ENCODE assay signal across 31 cellular contexts in the genomic region with DNA sequence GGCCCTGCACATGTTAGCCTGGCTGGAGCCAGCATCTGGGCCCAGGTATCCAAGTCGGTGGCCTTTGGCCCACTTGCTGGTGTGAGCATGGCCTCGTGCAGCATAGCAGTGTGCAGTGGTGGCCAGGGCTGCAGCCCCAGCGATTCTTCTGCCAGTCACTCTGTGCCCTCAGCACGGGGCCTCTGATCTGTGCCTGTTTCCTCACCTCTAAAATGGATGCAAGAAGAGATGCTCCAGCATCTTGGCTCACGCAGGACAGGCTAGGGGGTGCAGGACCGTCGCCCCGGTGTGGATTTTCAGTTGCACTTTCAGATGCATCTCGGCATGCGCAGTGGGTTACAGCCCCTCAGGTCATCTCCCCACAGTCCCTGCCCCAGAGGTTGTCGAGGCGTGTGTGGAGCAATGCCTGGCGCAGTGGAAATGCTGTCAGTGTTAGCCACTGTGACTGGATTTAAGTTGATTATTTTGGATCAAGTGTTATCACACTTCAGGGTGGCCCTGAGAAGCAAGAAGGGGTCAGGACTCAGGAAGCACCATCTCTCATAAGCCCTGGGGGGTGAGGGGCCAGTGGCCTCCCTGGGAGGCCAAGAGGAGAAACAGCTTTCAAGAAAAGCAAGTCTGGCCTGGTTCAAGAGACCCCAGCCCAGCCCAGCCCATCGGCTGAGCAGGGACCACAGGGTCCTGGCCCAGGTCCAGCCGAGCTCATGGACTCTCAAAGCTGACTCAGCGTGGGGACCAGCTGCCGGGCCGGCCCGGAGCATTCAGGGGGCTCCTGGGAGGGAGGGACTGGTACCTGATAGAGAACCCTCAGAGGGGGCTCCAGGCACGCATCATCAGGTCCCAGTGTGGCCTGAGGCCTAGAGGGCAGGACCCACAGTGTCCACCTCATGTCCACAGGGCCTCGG. TPM values are rescaled to one million over a fixed set of nuclear protein-coding genes. Genes with fewer than 3 reads are reported as not detected.
"Had no signal": no experiment of that assay in that cellular context is flagged by ENCODE, and none has a peak within 500 bp of the region (broad histone marks: within the 10 kb centered on the region; RNA-seq: fewer than 3 reads in every experiment).

No MANE protein-coding gene starts in this region.

- H2AFZ ChIP-seq: parathyroid adenoma had no signal

- H3K27me3 ChIP-seq: esophagus muscularis mucosa, foreskin keratinocyte, heart left ventricle, testis, transverse colon had no signal

- ATAC-seq: foreskin keratinocyte; heart left ventricle; naive thymus-derived CD4-positive, alpha-beta T cell; right cardiac atrium; stimulated activated naive CD8-positive, alpha-beta T cell treated with anti-CD3 and anti-CD28 coated beads, Interleukin-15, Interleukin-2, amounts not matched to agents 100 U/mL and 50 U/mL, for 24 hours; T-helper 17 cell had no signal

- H3K4me3 Mint-ChIP-seq: activated naive CD4-positive, alpha-beta T cell treated with anti-CD3 and anti-CD28 coated beads for 36 hours; activated T-helper 1 cell treated with anti-CD3 and anti-CD28 coated beads, Interleukin-12 subunit alpha, Interleukin-12 subunit beta, Interleukin-2, Interleukin-4 antibody, amounts not matched to agents 30 ng/mL and 10 ng/mL and 1 ng/mL, durations not matched to agents 14 hours and 24 hours and 36 hours; immature natural killer cell; memory B cell; naive thymus-derived CD4-positive, alpha-beta T cell; neural crest cell; T-helper 17 cell had no signal

- H3K27ac ChIP-seq: esophagus muscularis mucosa, foreskin keratinocyte, heart left ventricle, parathyroid adenoma, testis, transverse colon had no signal

- H3K27me3 Mint-ChIP-seq: memory B cell; naive thymus-derived CD4-positive, alpha-beta T cell; T-helper 17 cell had no signal

- H3K4me3 ChIP-seq: esophagus muscularis mucosa, heart left ventricle, testis, transverse colon had no signal

- H3K9me3 ChIP-seq: testis had no signal

- DNase-seq: activated CD4-positive, alpha-beta T cell treated with anti-CD3 and anti-CD28 coated beads for 1 hour; activated CD4-positive, alpha-beta T cell treated with anti-CD3 and anti-CD28 coated beads, Interleukin-2, amount 50 U/mL, for 1 hour; activated effector memory CD4-positive, alpha-beta T cell treated with anti-CD3 and anti-CD28 coated beads, Interleukin-2, amount 50 U/mL, for 16 hours; activated naive CD4-positive, alpha-beta T cell treated with anti-CD3 and anti-CD28 coated beads for 36 hours; activated T-cell treated with anti-CD3 and anti-CD28 coated beads for 4 hours; amniotic stem cell; caudate nucleus; cortex of kidney; foreskin keratinocyte; hypothalamus; immature natural killer cell; midbrain; naive thymus-derived CD4-positive, alpha-beta T cell; occipital lobe; right cardiac atrium; stimulated activated CD4-positive, alpha-beta T cell treated with anti-CD3 and anti-CD28 coated beads, Interleukin-2, amount 100 ng/mL, for 48 hours; stimulated activated naive CD8-positive, alpha-beta T cell treated with anti-CD3 and anti-CD28 coated beads, Interleukin-15, Interleukin-2, amounts not matched to agents 100 U/mL and 50 U/mL, for 24 hours; T-helper 17 cell; testis; transverse colon had no signal

- H3K4me1 ChIP-seq: esophagus muscularis mucosa, foreskin keratinocyte, heart left ventricle, parathyroid adenoma, testis, transverse colon had no signal

- H3K27ac Mint-ChIP-seq: activated T-helper 1 cell treated with anti-CD3 and anti-CD28 coated beads, Interleukin-12 subunit alpha, Interleukin-12 subunit beta, Interleukin-2, Interleukin-4 antibody, amounts not matched to agents 30 ng/mL and 10 ng/mL and 1 ng/mL, durations not matched to agents 14 hours and 24 hours and 36 hours; memory B cell had no signal

- H3K4me1 Mint-ChIP-seq: immature natural killer cell, memory B cell, neural crest cell, T-helper 17 cell had no signal

- H3K9ac ChIP-seq: parathyroid adenoma had no signal

RNA-seq across cellular contexts. Expression of a gene that starts 52.2 kb away (rescaled TPM):
- total RNA-seq: activated naive CD4-positive, alpha-beta T cell treated with anti-CD3 and anti-CD28 coated beads for 36 hours; activated T-helper 1 cell treated with anti-CD3 and anti-CD28 coated beads, Interleukin-12 subunit alpha, Interleukin-12 subunit beta, Interleukin-2, Interleukin-4 antibody, amounts not matched to agents 30 ng/mL and 10 ng/mL and 1 ng/mL, durations not matched to agents 14 hours and 24 hours and 36 hours; astrocyte; chondrocyte; esophagus muscularis mucosa; foreskin keratinocyte; heart left ventricle; kidney epithelial cell; lower leg skin; naive thymus-derived CD4-positive, alpha-beta T cell; neural crest cell; occipital lobe; pulmonary artery endothelial cell; right cardiac atrium; T-helper 17 cell; testis; transverse colon had no signal
- polyA plus RNA-seq: foreskin keratinocyte; heart left ventricle; immature natural killer cell; naive thymus-derived CD4-positive, alpha-beta T cell; right cardiac atrium had no signal
